ENCODE assay signal across 29 cellular contexts in genomic region chr5:126506079-126506478, GRCh38.
DNase-seq lines count a peak whose midpoint lies in the region; ATAC-seq, FAIRE-seq and TF ChIP-seq lines count a peak whose summit lies in the region.
"Had no signal": no experiment of that assay in that cellular context is flagged by ENCODE, and none has a peak within 500 bp of the region (broad histone marks: within the 10 kb centered on the region; RNA-seq: fewer than 3 reads in every experiment).

No MANE protein-coding gene starts in this region.

- no peak for FAIRE-seq in K562 (lab: Jason Lieb, UNC)
- FAIRE-seq: A549, GM12892, GM19239, H54, HepG2 had no signal

- H4K20me1 ChIP-seq in K562 (replicated peaks; ENCODE audit: control insufficient read depth, insufficient read depth, low read length), result no peaks in the 10 kb centered on the region
- H4K20me1 ChIP-seq: BLaER1 treated with 17β-estradiol and CSF1 and Interleukin-3, amounts not matched to agents 10 nM and 100 nM had no signal

- 80% methylated on average over 4 of the region's 4 CpGs for WGBS in K562 (ENCODE audit: insufficient coverage, low coverage, missing lambda C conversion rate)

- no peaks in the 10 kb centered on the region for H3K9me3 ChIP-seq in left ventricle myocardium inferior (replicated peaks)
- no peaks in the 10 kb centered on the region for H3K9me3 ChIP-seq in K562 (replicated peaks; ENCODE audit: control insufficient read depth, insufficient read depth, low read depth, low read length)
- H3K9me3 ChIP-seq in lower lobe of right lung, result no peaks in the 10 kb centered on the region
- no peaks in the 10 kb centered on the region for H3K9me3 ChIP-seq in uterus
- H3K9me3 ChIP-seq: A549, Caco-2 had no signal

- ATAC-seq in left ventricle myocardium superior (no peak), K562 (no peak), lower lobe of right lung (no peak), HG03521 (IDR thresholded peaks at IDR 0.05; ENCODE audit: unreplicated experiment) (no peak)
- ATAC-seq: A549, HepG2 had no signal

- H3K36me3 ChIP-seq in left ventricle myocardium inferior, result no peaks in the 10 kb centered on the region
- H3K36me3 ChIP-seq in K562 (ENCODE audit: control insufficient read depth, insufficient read depth, low read length), result no peaks in the 10 kb centered on the region
- no peaks in the 10 kb centered on the region for H3K36me3 ChIP-seq in lower lobe of right lung
- no peaks in the 10 kb centered on the region for H3K36me3 ChIP-seq in uterus
- H3K36me3 ChIP-seq: BLaER1 treated with 17β-estradiol and CSF1 and Interleukin-3, amounts not matched to agents 10 nM and 100 nM had no signal

- BruUV-seq in K562 (replicated peaks; lab: Mats Ljungman, UMichigan), result no TSS peak

- no peak for TF ChIP-seq RAD21 in K562 (CRISPR knock-in tag; conservative IDR thresholded peaks at IDR 0.05 in 1 of 2, IDR thresholded peaks at IDR 0.05 in 1 of 2)

- POLR2A ChIA-PET in K562 (lab: Yijun Ruan, JAX), result no interaction called here

- peaks cover 66% of the 10 kb centered on the region for H3K4me1 ChIP-seq in left ventricle myocardium inferior
- peaks cover 0 to 23% of the 10 kb centered on the region in 2 experiments; a peak in 4 of 5 replicates for H3K4me1 ChIP-seq in K562 (replicated peaks in 1 of 2; ENCODE audit: control insufficient read depth in 2 of 2, insufficient read depth in 2 of 2, low read length in 2 of 2)
- H3K4me1 ChIP-seq in lower lobe of right lung, result peaks cover 28% of the 10 kb centered on the region
- H3K4me1 ChIP-seq in uterus, result peaks cover 0 to 6% of the 10 kb centered on the region in 2 donors
- H3K4me1 ChIP-seq: A549, Caco-2 had no signal

- no peaks in the 10 kb centered on the region for H3K79me2 ChIP-seq in K562 (ENCODE audit: control insufficient read depth, insufficient read depth, low read length)

- H3K9me1 ChIP-seq in K562 (ENCODE audit: control insufficient read depth, insufficient read depth, low read length), result no peaks in the 10 kb centered on the region

- intact Hi-C loops in left ventricle myocardium inferior (cut with micrococcal nuclease) (no loop called here), left ventricle myocardium superior (cut with micrococcal nuclease) (no loop called here), K562 (cut with micrococcal nuclease) (no loop called here), lower lobe of right lung (cut with DNase I) (no loop called here), uterus (cut with DNase I; ENCODE audit: low total_unique reads) (no loop called here)

- CTCF ChIA-PET in K562 (lab: Yijun Ruan, JAX; ENCODE audit: low intra/inter-chr PET ratio), result no interaction called here

- no peak overlapping the region for H3K9ac ChIP-seq in K562 (ENCODE audit: insufficient read depth in 1 of 2, low read depth in 2 of 2, low read length in 2 of 2)
- H3K9ac ChIP-seq: BLaER1 treated with 17β-estradiol and CSF1 and Interleukin-3, amounts not matched to agents 10 nM and 100 nM had no signal

- DNase-seq in left ventricle myocardium inferior (no peak), left ventricle myocardium superior (no peak), K562 (ENCODE audit: extremely low read depth in 1 of 4, low spot score in 3 of 4) (no peak), lower lobe of right lung (no peak), uterus (no peak)
- no peak for DNase-seq in activated CD4-positive, alpha-beta T cell treated with anti-CD3 and anti-CD28 coated beads, Interleukin-2, amount 50 U/mL, for 4 hours
- DNase-seq: AML-193; Caco-2; CD4-positive, alpha-beta memory T cell; DMS 273 treated with DMSO at 0.1 percent for 48 hours; DND-41; Kasumi-1; NCI-H1092 treated with DMSO at 0.1 percent for 48 hours; NCI-H1436 treated with DMSO at 0.1 percent for 48 hours; NCI-H187 treated with DMSO at 0.1 percent for 48 hours; NCI-H2171 treated with DMSO at 0.1 percent for 48 hours; NCI-H345; NCI-H774; NK-92 treated with Interleukin-12 subunit alpha and Interleukin-12 subunit beta, amount 100 ng/mL, for 24 hours; PC-9; RPMI8226; SHP77 treated with DMSO at 0.1 percent for 48 hours had no signal

- no peak for TF ChIP-seq CTCF in left ventricle myocardium inferior (IDR thresholded peaks at IDR 0.05; ENCODE audit: borderline replicate concordance)
- no peak for TF ChIP-seq CTCF in K562 (IDR thresholded peaks at IDR 0.05 in 2 of 3, conservative IDR thresholded peaks at IDR 0.05 in 1 of 3; ENCODE audit: insufficient read depth in 2 of 3, low read depth in 1 of 3, low read length in 3 of 3)
- TF ChIP-seq CTCF in lower lobe of right lung (IDR thresholded peaks at IDR 0.05), result no peak
- no peak for TF ChIP-seq CTCF in uterus (IDR thresholded peaks at IDR 0.05)

- H3K27me3 ChIP-seq in left ventricle myocardium inferior (ENCODE audit: low read depth) (no peaks in the 10 kb centered on the region), K562 (ENCODE audit: control insufficient read depth in 2 of 2, insufficient read depth in 2 of 2, low read length in 2 of 2) (no peaks in the 10 kb centered on the region), lower lobe of right lung (ENCODE audit: low read depth) (no peaks in the 10 kb centered on the region), uterus (no peaks in the 10 kb centered on the region)
- H3K27me3 ChIP-seq: BLaER1 treated with 17β-estradiol and CSF1 and Interleukin-3, amounts not matched to agents 10 nM and 100 nM had no signal

- H3K4me2 ChIP-seq in K562 (ENCODE audit: insufficient read depth, low read length), result no peak overlapping the region
- H3K4me2 ChIP-seq: A549; BLaER1 treated with 17β-estradiol and CSF1 and Interleukin-3, amounts not matched to agents 10 nM and 100 nM; PC-9 had no signal

- TF ChIP-seq EP300 in K562 (IDR thresholded peaks at IDR 0.05; ENCODE audit: low read length), result no peak

- H3K27ac ChIP-seq in left ventricle myocardium inferior (replicated peaks) (peak overlapping the region; percentile 82), K562 (ENCODE audit: extremely low read depth, low read depth, low read length) (no peak overlapping the region), lower lobe of right lung (peak overlapping the region; percentile 41), uterus (peak overlapping the region; percentile 80 to 83)
- H3K27ac ChIP-seq: A549; BLaER1 treated with 17β-estradiol and CSF1 and Interleukin-3, amounts not matched to agents 10 nM and 100 nM; PC-9 had no signal

- in situ Hi-C loops in K562 (cut with MboI), result no loop called here

- peak overlapping the region; percentile 73 for H2AFZ ChIP-seq in K562 (ENCODE audit: low read depth, low read length)
- H2AFZ ChIP-seq: PC-9 had no signal

- TF ChIP-seq POLR2A in K562 (conservative IDR thresholded peaks at IDR 0.05) (no peak), uterus (IDR thresholded peaks at IDR 0.05) (no peak)

- H3K4me3 ChIP-seq in left ventricle myocardium inferior (no peak overlapping the region), K562 (no peak overlapping the region), lower lobe of right lung (no peak overlapping the region), uterus (no peak overlapping the region)
- H3K4me3 ChIP-seq: A549; BLaER1 treated with 17β-estradiol and CSF1 and Interleukin-3, amounts not matched to agents 10 nM and 100 nM; PC-9 had no signal

TF ChIP-seq in K562, 482 proteins besides CTCF, POLR2A, EP300 and RAD21 (continues in another document):
- TF ChIP-seq HNRNPL (IDR thresholded peaks at IDR 0.05; ENCODE audit: low read depth, low read length) (no peak), NONO (IDR thresholded peaks at IDR 0.05; ENCODE audit: low read depth in 2 of 2, low read length in 1 of 2) (no peak), ELF1 (tag; IDR thresholded peaks at IDR 0.05) (no peak), ZNF124 (CRISPR knock-in tag; IDR thresholded peaks at IDR 0.05) (no peak), LARP7 (IDR thresholded peaks at IDR 0.05) (no peak), CHD4 (IDR thresholded peaks at IDR 0.05; ENCODE audit: insufficient read depth, insufficient replicate concordance, low read depth, low read length, poor library complexity, severe bottlenecking) (no peak), ZNF639 (CRISPR knock-in tag; conservative IDR thresholded peaks at IDR 0.05 in 1 of 2, IDR thresholded peaks at IDR 0.05 in 1 of 2) (no peak), PTRF (tag; IDR thresholded peaks at IDR 0.05) (no peak), ASH1L (IDR thresholded peaks at IDR 0.05; ENCODE audit: borderline replicate concordance, low read depth, partially characterized antibody) (no peak), MEF2A (IDR thresholded peaks at IDR 0.05; ENCODE audit: control insufficient read depth, low read depth, low read length) (no peak), ZNF140 (CRISPR knock-in tag; IDR thresholded peaks at IDR 0.05) (no peak), FOXA3 (CRISPR knock-in tag; conservative IDR thresholded peaks at IDR 0.05 in 1 of 2, IDR thresholded peaks at IDR 0.05 in 1 of 2) (no peak), ZNF224 (CRISPR knock-in tag; IDR thresholded peaks at IDR 0.05) (no peak)
- TF ChIP-seq, protein P1, sequence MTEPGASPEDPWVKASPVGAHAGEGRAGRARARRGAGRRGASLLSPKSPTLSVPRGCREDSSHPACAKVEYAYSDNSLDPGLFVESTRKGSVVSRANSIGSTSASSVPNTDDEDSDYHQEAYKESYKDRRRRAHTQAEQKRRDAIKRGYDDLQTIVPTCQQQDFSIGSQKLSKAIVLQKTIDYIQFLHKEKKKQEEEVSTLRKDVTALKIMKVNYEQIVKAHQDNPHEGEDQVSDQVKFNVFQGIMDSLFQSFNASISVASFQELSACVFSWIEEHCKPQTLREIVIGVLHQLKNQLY (CRISPR knock-in tag; conservative IDR thresholded peaks at IDR 0.05), result no peak
